8 cellular contexts compared by ENCODE assay signal in the genomic region with DNA sequence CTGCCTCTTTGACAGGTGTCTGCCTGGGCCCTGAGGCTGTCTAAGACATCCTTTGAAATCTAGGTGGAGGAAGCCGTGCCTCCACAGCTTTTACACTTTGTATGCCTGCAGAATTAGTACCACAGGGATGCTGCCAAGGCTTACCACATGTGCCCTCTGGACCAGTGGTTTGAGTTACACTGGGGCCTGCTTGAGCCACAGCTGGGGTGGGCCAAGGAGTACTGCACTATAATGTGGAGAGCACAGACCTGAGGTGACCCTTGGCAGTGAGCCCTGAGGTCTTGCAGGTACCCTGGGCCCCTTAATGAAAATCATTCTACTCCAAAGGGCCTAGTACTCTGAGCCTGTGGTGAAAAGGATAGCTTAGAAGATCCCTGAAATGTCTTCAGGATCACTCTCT. TPM values are rescaled to one million over a fixed set of nuclear protein-coding genes. Genes with fewer than 3 reads are reported as not detected.
"Had no signal": no experiment of that assay in that cellular context is flagged by ENCODE, and none has a peak within 500 bp of the region (broad histone marks: within the 10 kb centered on the region; RNA-seq: fewer than 3 reads in every experiment).

No MANE protein-coding gene starts in this region.

- H3K36me3 Mint-ChIP-seq: IgD-negative memory B cell had no signal

- ATAC-seq: GM23338, HepG2 had no signal

- H2AFZ ChIP-seq: GM23338 had no signal

- H3K4me2 ChIP-seq: GM23338 had no signal

- DNase-seq: H9, HCEC 1CT, KBM-7 had no signal

- H3K4me3 ChIP-seq: GM23338 had no signal

- H3K27ac ChIP-seq: HL-60 had no signal

- H3K27ac Mint-ChIP-seq: GM23338, H9, IgD-negative memory B cell had no signal

- H3K4me1 Mint-ChIP-seq: GM23338, H9, IgD-negative memory B cell had no signal

- H3K9me3 Mint-ChIP-seq: GM23338, H9 had no signal

- H3K4me3 Mint-ChIP-seq: GM23338, H9, IgD-negative memory B cell had no signal

- H3K27me3 Mint-ChIP-seq: IgD-negative memory B cell had no signal

RNA-seq across cellular contexts. Expression of a gene that starts 27.2 kb away (rescaled TPM):
- total RNA-seq: HepG2, HT1080 had no signal
- polyA plus RNA-seq: HepG2, IgD-negative memory B cell had no signal
